Comparison of ENCODE assay signal across 16 cellular contexts in genomic region chr10:75887981-75888380, GRCh38.
DNase-seq lines count a peak whose midpoint lies in the region; ATAC-seq and FAIRE-seq lines count a peak whose summit lies in the region.
"Had no signal": no experiment of that assay in that cellular context is flagged by ENCODE, and none has a peak within 500 bp of the region (broad histone marks: within the 10 kb centered on the region; RNA-seq: fewer than 3 reads in every experiment).

No MANE protein-coding gene starts in this region.

- no peaks in the 10 kb centered on the region for H3K4me1 Mint-ChIP-seq in activated naive CD4-positive, alpha-beta T cell treated with anti-CD3 and anti-CD28 coated beads, Interleukin-2, amount 10 ng/mL, durations not matched to agents 7 days and 5 days
- H3K4me1 Mint-ChIP-seq: B cell had no signal

- H3K9me3 Mint-ChIP-seq in activated naive CD4-positive, alpha-beta T cell treated with anti-CD3 and anti-CD28 coated beads, Interleukin-2, amount 10 ng/mL, durations not matched to agents 7 days and 5 days = no peaks in the 10 kb centered on the region
- H3K9me3 Mint-ChIP-seq: CD4-positive, alpha-beta T cell; HFFc6 had no signal

- intact Hi-C loops in sciatic nerve (cut with DNase I) = no loop called here

- DNase-seq in NCI-H510A treated with DMSO at 0.1 percent for 48 hours (lab: John Stamatoyannopoulos, UW) (peak; percentile 19), NCI-H510A (lab: John Stamatoyannopoulos, UW) (no peak), NCI-H69 (lab: John Stamatoyannopoulos, UW) (peak; percentile 75), sciatic nerve (ENCODE audit: low spot score) (no peak)
- DNase-seq in activated naive CD4-positive, alpha-beta T cell treated with anti-CD3 and anti-CD28 coated beads, Interleukin-2, amount 10 ng/mL, durations not matched to agents 7 days and 5 days = no peak
- DNase-seq: C1 segment of cervical spinal cord; Calu3; CD4-positive, alpha-beta T cell; DMS 273 treated with DMSO at 0.1 percent for 48 hours; HCEC 1CT; HFFc6 had no signal

- no peaks in the 10 kb centered on the region for H3K36me3 Mint-ChIP-seq in activated naive CD4-positive, alpha-beta T cell treated with anti-CD3 and anti-CD28 coated beads, Interleukin-2, amount 10 ng/mL, durations not matched to agents 7 days and 5 days

- no peak overlapping the region for H3K27ac Mint-ChIP-seq in activated naive CD4-positive, alpha-beta T cell treated with anti-CD3 and anti-CD28 coated beads, Interleukin-2, amount 10 ng/mL, durations not matched to agents 7 days and 5 days
- H3K27ac Mint-ChIP-seq: B cell; CD4-positive, alpha-beta T cell; HFFc6 had no signal

- no peaks in the 10 kb centered on the region for H3K27me3 Mint-ChIP-seq in activated naive CD4-positive, alpha-beta T cell treated with anti-CD3 and anti-CD28 coated beads, Interleukin-2, amount 10 ng/mL, durations not matched to agents 7 days and 5 days
- H3K27me3 Mint-ChIP-seq: B cell; CD4-positive, alpha-beta T cell had no signal

- CTCF ChIA-PET in activated naive CD4-positive, alpha-beta T cell treated with anti-CD3 and anti-CD28 coated beads, Interleukin-2, amount 10 ng/mL, durations not matched to agents 7 days and 5 days (lab: Charles Lee) = no interaction called here

- ATAC-seq in sciatic nerve = peak; percentile 81
- ATAC-seq in GM21423 (IDR thresholded peaks at IDR 0.05; ENCODE audit: unreplicated experiment) = no peak

- peak; percentile 38 for FAIRE-seq in islet of Langerhans (lab: Jason Lieb, UNC)
- FAIRE-seq: A204.1, HTR-8/SVneo had no signal

- no peak overlapping the region for H3K4me3 Mint-ChIP-seq in activated naive CD4-positive, alpha-beta T cell treated with anti-CD3 and anti-CD28 coated beads, Interleukin-2, amount 10 ng/mL, durations not matched to agents 7 days and 5 days
- H3K4me3 Mint-ChIP-seq: B cell; CD4-positive, alpha-beta T cell; HFFc6 had no signal

Comparison
In these comparisons a context has a peak if more than half of its experiments do, and no peak if none do; other contexts are left out.
1. DNase-seq: peak in NCI-H510A treated with DMSO at 0.1 percent for 48 hours (single experiment) and NCI-H69 (single experiment); none in NCI-H510A (single experiment), sciatic nerve (single experiment) and activated naive CD4-positive, alpha-beta T cell treated with anti-CD3 and anti-CD28 coated beads, Interleukin-2, amount 10 ng/mL, durations not matched to agents 7 days and 5 days (single experiment).